In genomic region chr17:76071497-76072148, GRCh38 we compare ENCODE assay signal across 1 cellular context.
TF ChIP-seq lines count a peak whose summit lies in the region.

No MANE protein-coding gene starts in this region.

TF ChIP-seq in GM23338, 12 proteins besides CTCF, POLR2A, EP300 and RAD21 (continued from another document):
- TF ChIP-seq STAT1 (IDR thresholded peaks at IDR 0.05; ENCODE audit: unreplicated experiment) (no peak), POLR2AphosphoS5 (IDR thresholded peaks at IDR 0.05; ENCODE audit: low read depth) (no peak), EZH2 (IDR thresholded peaks at IDR 0.05; ENCODE audit: low read depth, unreplicated experiment) (no peak), ZNF114 (CRISPR knock-in tag; IDR thresholded peaks at IDR 0.05) (no peak), NANOG (IDR thresholded peaks at IDR 0.05; ENCODE audit: borderline replicate concordance) (no peak)
- TF ChIP-seq, protein P1, sequence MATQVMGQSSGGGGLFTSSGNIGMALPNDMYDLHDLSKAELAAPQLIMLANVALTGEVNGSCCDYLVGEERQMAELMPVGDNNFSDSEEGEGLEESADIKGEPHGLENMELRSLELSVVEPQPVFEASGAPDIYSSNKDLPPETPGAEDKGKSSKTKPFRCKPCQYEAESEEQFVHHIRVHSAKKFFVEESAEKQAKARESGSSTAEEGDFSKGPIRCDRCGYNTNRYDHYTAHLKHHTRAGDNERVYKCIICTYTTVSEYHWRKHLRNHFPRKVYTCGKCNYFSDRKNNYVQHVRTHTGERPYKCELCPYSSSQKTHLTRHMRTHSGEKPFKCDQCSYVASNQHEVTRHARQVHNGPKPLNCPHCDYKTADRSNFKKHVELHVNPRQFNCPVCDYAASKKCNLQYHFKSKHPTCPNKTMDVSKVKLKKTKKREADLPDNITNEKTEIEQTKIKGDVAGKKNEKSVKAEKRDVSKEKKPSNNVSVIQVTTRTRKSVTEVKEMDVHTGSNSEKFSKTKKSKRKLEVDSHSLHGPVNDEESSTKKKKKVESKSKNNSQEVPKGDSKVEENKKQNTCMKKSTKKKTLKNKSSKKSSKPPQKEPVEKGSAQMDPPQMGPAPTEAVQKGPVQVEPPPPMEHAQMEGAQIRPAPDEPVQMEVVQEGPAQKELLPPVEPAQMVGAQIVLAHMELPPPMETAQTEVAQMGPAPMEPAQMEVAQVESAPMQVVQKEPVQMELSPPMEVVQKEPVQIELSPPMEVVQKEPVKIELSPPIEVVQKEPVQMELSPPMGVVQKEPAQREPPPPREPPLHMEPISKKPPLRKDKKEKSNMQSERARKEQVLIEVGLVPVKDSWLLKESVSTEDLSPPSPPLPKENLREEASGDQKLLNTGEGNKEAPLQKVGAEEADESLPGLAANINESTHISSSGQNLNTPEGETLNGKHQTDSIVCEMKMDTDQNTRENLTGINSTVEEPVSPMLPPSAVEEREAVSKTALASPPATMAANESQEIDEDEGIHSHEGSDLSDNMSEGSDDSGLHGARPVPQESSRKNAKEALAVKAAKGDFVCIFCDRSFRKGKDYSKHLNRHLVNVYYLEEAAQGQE (IDR thresholded peaks at IDR 0.05; ENCODE audit: unreplicated experiment) = no peak
- TF ChIP-seq, protein P2, sequence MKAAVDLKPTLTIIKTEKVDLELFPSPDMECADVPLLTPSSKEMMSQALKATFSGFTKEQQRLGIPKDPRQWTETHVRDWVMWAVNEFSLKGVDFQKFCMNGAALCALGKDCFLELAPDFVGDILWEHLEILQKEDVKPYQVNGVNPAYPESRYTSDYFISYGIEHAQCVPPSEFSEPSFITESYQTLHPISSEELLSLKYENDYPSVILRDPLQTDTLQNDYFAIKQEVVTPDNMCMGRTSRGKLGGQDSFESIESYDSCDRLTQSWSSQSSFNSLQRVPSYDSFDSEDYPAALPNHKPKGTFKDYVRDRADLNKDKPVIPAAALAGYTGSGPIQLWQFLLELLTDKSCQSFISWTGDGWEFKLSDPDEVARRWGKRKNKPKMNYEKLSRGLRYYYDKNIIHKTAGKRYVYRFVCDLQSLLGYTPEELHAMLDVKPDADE (IDR thresholded peaks at IDR 0.05) = no peak
- TF ChIP-seq, protein P3, sequence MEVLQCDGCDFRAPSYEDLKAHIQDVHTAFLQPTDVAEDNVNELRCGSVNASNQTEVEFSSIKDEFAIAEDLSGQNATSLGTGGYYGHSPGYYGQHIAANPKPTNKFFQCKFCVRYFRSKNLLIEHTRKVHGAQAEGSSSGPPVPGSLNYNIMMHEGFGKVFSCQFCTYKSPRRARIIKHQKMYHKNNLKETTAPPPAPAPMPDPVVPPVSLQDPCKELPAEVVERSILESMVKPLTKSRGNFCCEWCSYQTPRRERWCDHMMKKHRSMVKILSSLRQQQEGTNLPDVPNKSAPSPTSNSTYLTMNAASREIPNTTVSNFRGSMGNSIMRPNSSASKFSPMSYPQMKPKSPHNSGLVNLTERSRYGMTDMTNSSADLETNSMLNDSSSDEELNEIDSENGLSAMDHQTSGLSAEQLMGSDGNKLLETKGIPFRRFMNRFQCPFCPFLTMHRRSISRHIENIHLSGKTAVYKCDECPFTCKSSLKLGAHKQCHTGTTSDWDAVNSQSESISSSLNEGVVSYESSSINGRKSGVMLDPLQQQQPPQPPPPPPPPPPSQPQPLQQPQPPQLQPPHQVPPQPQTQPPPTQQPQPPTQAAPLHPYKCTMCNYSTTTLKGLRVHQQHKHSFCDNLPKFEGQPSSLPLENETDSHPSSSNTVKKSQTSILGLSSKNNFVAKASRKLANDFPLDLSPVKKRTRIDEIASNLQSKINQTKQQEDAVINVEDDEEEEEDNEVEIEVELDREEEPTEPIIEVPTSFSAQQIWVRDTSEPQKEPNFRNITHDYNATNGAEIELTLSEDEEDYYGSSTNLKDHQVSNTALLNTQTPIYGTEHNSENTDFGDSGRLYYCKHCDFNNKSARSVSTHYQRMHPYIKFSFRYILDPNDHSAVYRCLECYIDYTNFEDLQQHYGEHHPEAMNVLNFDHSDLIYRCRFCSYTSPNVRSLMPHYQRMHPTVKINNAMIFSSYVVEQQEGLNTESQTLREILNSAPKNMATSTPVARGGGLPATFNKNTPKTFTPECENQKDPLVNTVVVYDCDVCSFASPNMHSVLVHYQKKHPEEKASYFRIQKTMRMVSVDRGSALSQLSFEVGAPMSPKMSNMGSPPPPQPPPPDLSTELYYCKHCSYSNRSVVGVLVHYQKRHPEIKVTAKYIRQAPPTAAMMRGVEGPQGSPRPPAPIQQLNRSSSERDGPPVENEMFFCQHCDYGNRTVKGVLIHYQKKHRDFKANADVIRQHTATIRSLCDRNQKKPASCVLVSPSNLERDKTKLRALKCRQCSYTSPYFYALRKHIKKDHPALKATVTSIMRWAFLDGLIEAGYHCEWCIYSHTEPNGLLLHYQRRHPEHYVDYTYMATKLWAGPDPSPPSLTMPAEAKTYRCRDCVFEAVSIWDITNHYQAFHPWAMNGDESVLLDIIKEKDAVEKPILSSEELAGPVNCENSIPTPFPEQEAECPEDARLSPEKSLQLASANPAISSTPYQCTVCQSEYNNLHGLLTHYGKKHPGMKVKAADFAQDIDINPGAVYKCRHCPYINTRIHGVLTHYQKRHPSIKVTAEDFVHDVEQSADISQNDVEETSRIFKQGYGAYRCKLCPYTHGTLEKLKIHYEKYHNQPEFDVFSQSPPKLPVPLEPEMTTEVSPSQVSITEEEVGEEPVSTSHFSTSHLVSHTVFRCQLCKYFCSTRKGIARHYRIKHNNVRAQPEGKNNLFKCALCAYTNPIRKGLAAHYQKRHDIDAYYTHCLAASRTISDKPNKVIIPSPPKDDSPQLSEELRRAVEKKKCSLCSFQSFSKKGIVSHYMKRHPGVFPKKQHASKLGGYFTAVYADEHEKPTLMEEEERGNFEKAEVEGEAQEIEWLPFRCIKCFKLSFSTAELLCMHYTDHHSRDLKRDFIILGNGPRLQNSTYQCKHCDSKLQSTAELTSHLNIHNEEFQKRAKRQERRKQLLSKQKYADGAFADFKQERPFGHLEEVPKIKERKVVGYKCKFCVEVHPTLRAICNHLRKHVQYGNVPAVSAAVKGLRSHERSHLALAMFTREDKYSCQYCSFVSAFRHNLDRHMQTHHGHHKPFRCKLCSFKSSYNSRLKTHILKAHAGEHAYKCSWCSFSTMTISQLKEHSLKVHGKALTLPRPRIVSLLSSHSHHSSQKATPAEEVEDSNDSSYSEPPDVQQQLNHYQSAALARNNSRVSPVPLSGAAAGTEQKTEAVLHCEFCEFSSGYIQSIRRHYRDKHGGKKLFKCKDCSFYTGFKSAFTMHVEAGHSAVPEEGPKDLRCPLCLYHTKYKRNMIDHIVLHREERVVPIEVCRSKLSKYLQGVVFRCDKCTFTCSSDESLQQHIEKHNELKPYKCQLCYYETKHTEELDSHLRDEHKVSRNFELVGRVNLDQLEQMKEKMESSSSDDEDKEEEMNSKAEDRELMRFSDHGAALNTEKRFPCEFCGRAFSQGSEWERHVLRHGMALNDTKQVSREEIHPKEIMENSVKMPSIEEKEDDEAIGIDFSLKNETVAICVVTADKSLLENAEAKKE (CRISPR knock-in tag; IDR thresholded peaks at IDR 0.05) = no peak
